Comparison of ENCODE assay signal across 26 cellular contexts in the genomic region with DNA sequence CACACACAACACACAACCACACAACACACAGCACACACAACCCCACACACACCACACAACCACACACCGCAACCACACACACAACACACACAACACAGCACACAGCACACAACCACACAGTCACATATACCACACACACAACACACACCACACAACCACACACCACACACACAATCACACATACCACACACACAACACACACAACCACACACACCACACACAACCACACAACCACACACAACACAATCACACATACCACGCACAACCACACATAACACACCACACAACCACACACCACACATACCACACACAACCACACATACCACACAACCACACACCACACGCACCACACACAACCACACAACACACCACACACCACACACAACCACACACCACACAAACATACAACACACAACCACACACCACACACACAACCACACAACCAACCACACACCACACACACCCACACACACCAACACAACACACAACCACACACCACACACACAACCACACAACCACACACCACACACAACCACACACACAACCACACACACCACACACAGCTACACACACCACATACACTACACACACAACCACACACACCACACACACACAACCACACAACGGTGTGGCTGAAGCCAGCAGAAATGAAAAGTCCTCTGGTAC. TPM values are rescaled to one million over a fixed set of nuclear protein-coding genes. Genes with fewer than 3 reads are reported as not detected.
DNase-seq lines count a peak whose midpoint lies in the region; ATAC-seq, FAIRE-seq and TF ChIP-seq lines count a peak whose summit lies in the region.
"Had no signal": no experiment of that assay in that cellular context is flagged by ENCODE, and none has a peak within 500 bp of the region (broad histone marks: within the 10 kb centered on the region; RNA-seq: fewer than 3 reads in every experiment).

No MANE protein-coding gene starts in this region.

- no peak overlapping the region for H2BK12ac ChIP-seq in trophoblast cell (ENCODE audit: low read length)

- H3K4me3 Mint-ChIP-seq in activated naive CD8-positive, alpha-beta T cell treated with anti-CD3 and anti-CD28 coated beads, Interleukin-2, amount 10 ng/mL, durations not matched to agents 7 days and 5 days = no peak overlapping the region
- no peak overlapping the region for H3K4me3 Mint-ChIP-seq in activated naive CD8-positive, alpha-beta T cell treated with anti-CD3 and anti-CD28 coated beads for 36 hours
- H3K4me3 Mint-ChIP-seq: H9, type B pancreatic cell had no signal

- H2AK5ac ChIP-seq in trophoblast cell (ENCODE audit: low read length) = no peak overlapping the region

- H4K12ac ChIP-seq in trophoblast cell (ENCODE audit: low read depth, low read length) = no peak overlapping the region

- no peak overlapping the region for H3K27ac ChIP-seq in endothelial cell of umbilical vein (ENCODE audit: insufficient read depth, low read depth, low read length)
- H3K27ac ChIP-seq in trophoblast cell (ENCODE audit: low read depth, low read length) = no peak overlapping the region
- H3K27ac ChIP-seq: esophagus muscularis mucosa had no signal

- intact Hi-C loops in endothelial cell of umbilical vein (cut with micrococcal nuclease) = no loop called here

- H4K20me1 ChIP-seq in endothelial cell of umbilical vein (replicated peaks; ENCODE audit: control insufficient read depth, extremely low read depth, insufficient read depth, low read length) = no peaks in the 10 kb centered on the region

- no peak overlapping the region for H2BK120ac ChIP-seq in trophoblast cell (ENCODE audit: insufficient read depth, low read length, poor library complexity)

- H3K27me3 ChIP-seq in endothelial cell of umbilical vein (ENCODE audit: control insufficient read depth in 2 of 2, insufficient read depth in 2 of 2, low read length in 2 of 2) (peaks cover 0 to 7% of the 10 kb centered on the region in 2 experiments), trophoblast cell (ENCODE audit: insufficient read depth, low read length) (no peaks in the 10 kb centered on the region)

- H4K91ac ChIP-seq in trophoblast cell (ENCODE audit: low read depth, low read length) = no peak overlapping the region

- no peaks in the 10 kb centered on the region for H3K9me1 ChIP-seq in endothelial cell of umbilical vein (replicated peaks; ENCODE audit: control insufficient read depth, extremely low read depth, insufficient read depth, low read length)

- H3K4me3 ChIP-seq in LNCaP clone FGC (ENCODE audit: low read depth, low read length) = no peak overlapping the region
- no peak overlapping the region for H3K4me3 ChIP-seq in endothelial cell of umbilical vein (replicated peaks in 1 of 3; ENCODE audit: insufficient read depth in 1 of 3, low read depth in 1 of 3, low read length in 3 of 3)
- H3K4me3 ChIP-seq in trophoblast cell (ENCODE audit: low read depth, low read length) = peak overlapping the region; percentile 23
- H3K4me3 ChIP-seq: esophagus muscularis mucosa had no signal

- H2AFZ ChIP-seq in endothelial cell of umbilical vein (ENCODE audit: low read depth, low read length) (no peak overlapping the region), trophoblast cell (ENCODE audit: insufficient read depth, low read length, poor library complexity) (no peak overlapping the region)

- POLR2A ChIA-PET in activated naive CD8-positive, alpha-beta T cell treated with anti-CD3 and anti-CD28 coated beads, Interleukin-2, amount 10 ng/mL, durations not matched to agents 7 days and 5 days (lab: Charles Lee) = no interaction called here
- POLR2A ChIA-PET in endothelial cell of umbilical vein (lab: Charles Lee) = no interaction called here

- H3K4ac ChIP-seq in trophoblast cell (ENCODE audit: low read depth, low read length) = no peak overlapping the region

- dilution Hi-C loops in endothelial cell of umbilical vein (cut with MboI; ENCODE audit: extremely low pct_ligation_motif_present, low sequenced_read_pairs) = no loop called here

- no peak for TF ChIP-seq POLR2A in endothelial cell of umbilical vein (IDR thresholded peaks at IDR 0.05; ENCODE audit: low read depth, low read length)

- no peaks in the 10 kb centered on the region for H3K79me1 ChIP-seq in trophoblast cell (ENCODE audit: low read length)

- H3K36me3 ChIP-seq in endothelial cell of umbilical vein (ENCODE audit: control insufficient read depth in 2 of 2, extremely low read depth in 1 of 2, insufficient read depth in 2 of 2, low read length in 2 of 2) (no peaks in the 10 kb centered on the region), trophoblast cell (ENCODE audit: control insufficient read depth in 1 of 2, insufficient read depth in 2 of 2, low read length in 2 of 2) (no peaks in the 10 kb centered on the region)
- H3K36me3 ChIP-seq: esophagus muscularis mucosa had no signal

- H3K23ac ChIP-seq in trophoblast cell (ENCODE audit: low read length) = peak overlapping the region; percentile 81

- FAIRE-seq in endothelial cell of umbilical vein (lab: Jason Lieb, UNC) = peak; percentile 44
- FAIRE-seq: A204.1, small intestine had no signal

- H3K4me1 ChIP-seq in endothelial cell of umbilical vein (ENCODE audit: control insufficient read depth, extremely low read depth, insufficient read depth, low read length) (no peaks in the 10 kb centered on the region), trophoblast cell (ENCODE audit: control insufficient read depth in 1 of 2, insufficient read depth in 2 of 2, low read length in 2 of 2) (peaks cover 5 to 16% of the 10 kb centered on the region in 2 experiments)

- no peak overlapping the region for H3K27ac Mint-ChIP-seq in activated naive CD8-positive, alpha-beta T cell treated with anti-CD3 and anti-CD28 coated beads, Interleukin-2, amount 10 ng/mL, durations not matched to agents 7 days and 5 days
- H3K27ac Mint-ChIP-seq in activated naive CD8-positive, alpha-beta T cell treated with anti-CD3 and anti-CD28 coated beads for 36 hours = no peak overlapping the region
- H3K27ac Mint-ChIP-seq: H9, type B pancreatic cell had no signal

- H3K4me2 ChIP-seq in endothelial cell of umbilical vein (ENCODE audit: insufficient read depth, low read length) = no peak overlapping the region
- H3K4me2 ChIP-seq in trophoblast cell (ENCODE audit: low read length) = no peak overlapping the region

- peaks cover 8% of the 10 kb centered on the region for H3K27me3 Mint-ChIP-seq in activated naive CD8-positive, alpha-beta T cell treated with anti-CD3 and anti-CD28 coated beads, Interleukin-2, amount 10 ng/mL, durations not matched to agents 7 days and 5 days
- peaks cover 12% of the 10 kb centered on the region for H3K27me3 Mint-ChIP-seq in activated naive CD8-positive, alpha-beta T cell treated with anti-CD3 and anti-CD28 coated beads for 36 hours

- H3K79me2 ChIP-seq in endothelial cell of umbilical vein (ENCODE audit: control insufficient read depth, insufficient read depth, low read length) (no peaks in the 10 kb centered on the region), trophoblast cell (ENCODE audit: control insufficient read depth, insufficient read depth, low read length, poor library complexity) (no peaks in the 10 kb centered on the region)

- H3K14ac ChIP-seq in trophoblast cell (ENCODE audit: low read length) = no peak overlapping the region

- H3K9me3 ChIP-seq in endothelial cell of umbilical vein (replicated peaks; ENCODE audit: control insufficient read depth, insufficient read depth, low read length) (no peaks in the 10 kb centered on the region), trophoblast cell (ENCODE audit: insufficient read depth, low read depth, low read length) (peaks cover 22% of the 10 kb centered on the region)
- H3K9me3 ChIP-seq: esophagus muscularis mucosa had no signal

- H3K36me3 Mint-ChIP-seq in activated naive CD8-positive, alpha-beta T cell treated with anti-CD3 and anti-CD28 coated beads, Interleukin-2, amount 10 ng/mL, durations not matched to agents 7 days and 5 days = no peaks in the 10 kb centered on the region
- H3K36me3 Mint-ChIP-seq in activated naive CD8-positive, alpha-beta T cell treated with anti-CD3 and anti-CD28 coated beads for 36 hours = no peaks in the 10 kb centered on the region
- H3K36me3 Mint-ChIP-seq: type B pancreatic cell had no signal

- H3K9me3 Mint-ChIP-seq in activated naive CD8-positive, alpha-beta T cell treated with anti-CD3 and anti-CD28 coated beads, Interleukin-2, amount 10 ng/mL, durations not matched to agents 7 days and 5 days = no peaks in the 10 kb centered on the region
- no peaks in the 10 kb centered on the region for H3K9me3 Mint-ChIP-seq in activated naive CD8-positive, alpha-beta T cell treated with anti-CD3 and anti-CD28 coated beads for 36 hours
- H3K9me3 Mint-ChIP-seq: type B pancreatic cell had no signal

- 100% methylated on average over 1 of the region's 4 CpGs for WGBS in trophoblast cell (ENCODE audit: extremely low coverage, insufficient coverage, insufficient read length)

- H3K18ac ChIP-seq in trophoblast cell (ENCODE audit: low read length) = no peak overlapping the region

- no peak overlapping the region for H4K8ac ChIP-seq in trophoblast cell (ENCODE audit: low read depth, low read length)

- no peaks in the 10 kb centered on the region for H3K4me1 Mint-ChIP-seq in activated naive CD8-positive, alpha-beta T cell treated with anti-CD3 and anti-CD28 coated beads, Interleukin-2, amount 10 ng/mL, durations not matched to agents 7 days and 5 days
- no peaks in the 10 kb centered on the region for H3K4me1 Mint-ChIP-seq in activated naive CD8-positive, alpha-beta T cell treated with anti-CD3 and anti-CD28 coated beads for 36 hours

- peak; percentile 48 for DNase-seq in activated naive CD8-positive, alpha-beta T cell treated with anti-CD3 and anti-CD28 coated beads, Interleukin-2, amount 10 ng/mL, durations not matched to agents 7 days and 5 days
- no peak for DNase-seq in activated naive CD8-positive, alpha-beta T cell treated with anti-CD3 and anti-CD28 coated beads for 36 hours
- peak; percentile 15 for DNase-seq in LNCaP clone FGC (ENCODE audit: low read depth)
- no peak for DNase-seq in endothelial cell of umbilical vein (ENCODE audit: low read depth, low spot score)
- DNase-seq in trophoblast cell = no peak
- DNase-seq in GM10266 (ENCODE audit: extremely low spot score) = no peak
- no peak for DNase-seq in NCI-H2081 treated with DMSO at 0.1 percent for 48 hours (lab: John Stamatoyannopoulos, UW)
- DNase-seq: activated CD4-positive, CD25-positive, alpha-beta regulatory T cell; activated effector memory CD4-positive, alpha-beta T cell treated with anti-CD3 and anti-CD28 coated beads, Interleukin-2, amount 50 U/mL, for 16 hours; DMS79 treated with DMSO at 0.1 percent for 48 hours; kidney glomerular epithelial cell; NCI-H1105; NCI-H1930; NCI-H2227 treated with DMSO at 0.1 percent for 48 hours; NCI-H774; occipital lobe; small intestine had no signal

- ATAC-seq in activated naive CD8-positive, alpha-beta T cell treated with anti-CD3 and anti-CD28 coated beads, Interleukin-2, amount 10 ng/mL, durations not matched to agents 7 days and 5 days (ENCODE audit: low read depth) = no peak
- no peak for ATAC-seq in HG03378 (IDR thresholded peaks at IDR 0.05; ENCODE audit: unreplicated experiment)

- no peak for TF ChIP-seq CTCF in LNCaP clone FGC (IDR thresholded peaks at IDR 0.05; ENCODE audit: control insufficient read depth, extremely low read depth, insufficient read depth)
- TF ChIP-seq CTCF in endothelial cell of umbilical vein (IDR thresholded peaks at IDR 0.05; ENCODE audit: extremely low read depth in 1 of 2, insufficient read depth in 1 of 2, low read depth in 1 of 2, low read length in 2 of 2) = no peak
- no peak for TF ChIP-seq CTCF in GM10266 (IDR thresholded peaks at IDR 0.05; ENCODE audit: control insufficient read depth, insufficient read depth, low read depth, missing control alignments)

- CTCF ChIA-PET in endothelial cell of umbilical vein (lab: Charles Lee) = interaction anchor here (1.3 to 2.1 kb wide), 3 partner anchors 15 to 547 kb away, joined by 4 to 11 read pairs (median 10); no protein-coding TSS in a partner anchor

- BruUV-seq in endothelial cell of umbilical vein (replicated peaks; lab: Mats Ljungman, UMichigan) = no TSS peak

- H3K9ac ChIP-seq in endothelial cell of umbilical vein (replicated peaks; ENCODE audit: extremely low read depth, insufficient read depth, low read length) (no peak overlapping the region), trophoblast cell (ENCODE audit: low read length) (no peak overlapping the region)

- no peak overlapping the region for H2BK5ac ChIP-seq in trophoblast cell (ENCODE audit: low read depth, low read length, poor library complexity)

RNA-seq across cellular contexts. Expression of a gene that starts 23.6 kb away (rescaled TPM):
- total RNA-seq in activated naive CD8-positive, alpha-beta T cell treated with anti-CD3 and anti-CD28 coated beads, Interleukin-2, amount 10 ng/mL, durations not matched to agents 7 days and 5 days = not detected
- total RNA-seq in activated naive CD8-positive, alpha-beta T cell treated with anti-CD3 and anti-CD28 coated beads for 36 hours = not detected
- total RNA-seq in endothelial cell of umbilical vein = not detected in 2 replicates
- polyA plus RNA-seq in endothelial cell of umbilical vein = not detected in 2 replicates
- not detected in 2 replicates for polyA plus RNA-seq in endothelial cell of umbilical vein (2011; cell fraction: cytosol; rRNA removed)
- not detected in 2 replicates for polyA plus RNA-seq in endothelial cell of umbilical vein (2011; cell fraction: nucleus; rRNA removed)
- polyA plus RNA-seq in endothelial cell of umbilical vein (2012) = not detected in 2 replicates
- not detected in 2 replicates for polyA minus RNA-seq in endothelial cell of umbilical vein
- polyA minus RNA-seq in endothelial cell of umbilical vein (2011; cell fraction: cytosol; rRNA and poly(A)+ RNA removed) = not detected
- not detected in 2 replicates for polyA minus RNA-seq in endothelial cell of umbilical vein (2011; cell fraction: nucleus; rRNA and poly(A)+ RNA removed)
- polyA plus RNA-seq in trophoblast cell (2013) = 0.01 TPM in 2 replicates
- total RNA-seq: esophagus muscularis mucosa, glomerular endothelial cell, H9, lung microvascular endothelial cell, occipital lobe, pulmonary artery endothelial cell had no signal
- polyA plus RNA-seq: BJ, small intestine had no signal

RNA-seq across cellular contexts. Expression of a gene that starts 42.0 kb away (rescaled TPM):
- total RNA-seq in activated naive CD8-positive, alpha-beta T cell treated with anti-CD3 and anti-CD28 coated beads, Interleukin-2, amount 10 ng/mL, durations not matched to agents 7 days and 5 days = not detected
- total RNA-seq in activated naive CD8-positive, alpha-beta T cell treated with anti-CD3 and anti-CD28 coated beads for 36 hours = not detected
- total RNA-seq in endothelial cell of umbilical vein = not detected in 2 replicates
- polyA plus RNA-seq in endothelial cell of umbilical vein = not detected in 2 replicates
- not detected in 2 replicates for polyA plus RNA-seq in endothelial cell of umbilical vein (2011; cell fraction: cytosol; rRNA removed)
- polyA plus RNA-seq in endothelial cell of umbilical vein (2011; cell fraction: nucleus; rRNA removed) = not detected in 2 replicates
- polyA plus RNA-seq in endothelial cell of umbilical vein (2012) = not detected in 2 replicates
- polyA minus RNA-seq in endothelial cell of umbilical vein = not detected in 2 replicates
- polyA minus RNA-seq in endothelial cell of umbilical vein (2011; cell fraction: cytosol; rRNA and poly(A)+ RNA removed) = not detected
- not detected in 2 replicates for polyA minus RNA-seq in endothelial cell of umbilical vein (2011; cell fraction: nucleus; rRNA and poly(A)+ RNA removed)
- polyA plus RNA-seq in trophoblast cell (2013) = 2.4 and 2.6 TPM in 2 replicates
- total RNA-seq: glomerular endothelial cell, occipital lobe, pulmonary artery endothelial cell had no signal

Comparison
In these comparisons a context has a peak if more than half of its experiments do, and no peak if none do; other contexts are left out.
1. DNase-seq: peak in activated naive CD8-positive, alpha-beta T cell treated with anti-CD3 and anti-CD28 coated beads, Interleukin-2, amount 10 ng/mL, durations not matched to agents 7 days and 5 days (single experiment) and LNCaP clone FGC (single experiment); none in activated naive CD8-positive, alpha-beta T cell treated with anti-CD3 and anti-CD28 coated beads for 36 hours (single experiment), endothelial cell of umbilical vein (single experiment), trophoblast cell (0 of 2), GM10266 (single experiment) and NCI-H2081 treated with DMSO at 0.1 percent for 48 hours (single experiment).